In the genomic region with DNA sequence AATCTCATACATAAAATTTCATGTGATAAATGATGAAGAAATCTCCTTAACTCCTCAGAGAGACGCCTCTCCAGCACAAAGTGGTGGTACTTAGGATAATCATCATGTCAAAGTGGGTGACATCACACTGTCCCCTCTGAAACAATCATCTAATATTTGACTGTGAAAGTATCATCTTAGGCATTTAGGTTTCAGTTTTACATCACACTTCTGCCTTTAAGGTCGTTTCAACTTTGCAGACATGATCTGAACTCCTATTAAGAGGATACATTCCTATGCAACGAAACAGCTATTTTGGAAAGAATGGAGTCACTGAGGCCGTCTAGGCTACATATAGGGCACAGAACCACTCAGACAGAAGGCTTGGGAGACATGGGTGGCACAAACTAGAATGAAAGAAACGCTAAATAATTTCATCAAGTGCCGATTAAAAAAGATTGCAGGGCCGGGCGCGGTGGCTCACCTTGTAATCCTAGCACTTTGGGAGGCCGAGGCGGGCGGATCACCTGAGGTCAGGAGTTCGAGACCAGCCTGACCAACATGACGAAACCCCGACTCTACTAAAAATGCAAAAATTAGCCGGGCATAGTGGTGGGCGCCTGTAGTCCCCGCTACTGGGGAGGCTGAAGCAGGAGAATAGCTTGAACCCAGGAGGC, we compare ENCODE assay signal across 8 cellular contexts. TPM values are rescaled to one million over a fixed set of nuclear protein-coding genes. Genes with fewer than 3 reads are reported as not detected.
DNase-seq lines count a peak whose midpoint lies in the region; ATAC-seq and TF ChIP-seq lines count a peak whose summit lies in the region.

No MANE protein-coding gene starts in this region.

- no peaks in the 10 kb centered on the region for H3K27me3 Mint-ChIP-seq in activated T-helper 1 cell treated with anti-CD3 and anti-CD28 coated beads, Interleukin-12 subunit alpha, Interleukin-12 subunit beta, Interleukin-2, Interleukin-4 antibody, amounts not matched to agents 30 ng/mL and 10 ng/mL and 1 ng/mL, durations not matched to agents 14 hours and 24 hours and 36 hours (ENCODE audit: insufficient read depth)
- H3K27me3 Mint-ChIP-seq in naive B cell, result no peaks in the 10 kb centered on the region

- peaks cover 79% of the 10 kb centered on the region for H3K4me1 ChIP-seq in left ventricle myocardium inferior

- H3K36me3 Mint-ChIP-seq in activated T-helper 1 cell treated with anti-CD3 and anti-CD28 coated beads, Interleukin-12 subunit alpha, Interleukin-12 subunit beta, Interleukin-2, Interleukin-4 antibody, amounts not matched to agents 30 ng/mL and 10 ng/mL and 1 ng/mL, durations not matched to agents 14 hours and 24 hours and 36 hours (ENCODE audit: low read depth), result peaks cover 20% of the 10 kb centered on the region
- no peaks in the 10 kb centered on the region for H3K36me3 Mint-ChIP-seq in naive B cell

- peaks cover 2% of the 10 kb centered on the region for H3K9me3 Mint-ChIP-seq in activated T-helper 1 cell treated with anti-CD3 and anti-CD28 coated beads, Interleukin-12 subunit alpha, Interleukin-12 subunit beta, Interleukin-2, Interleukin-4 antibody, amounts not matched to agents 30 ng/mL and 10 ng/mL and 1 ng/mL, durations not matched to agents 14 hours and 24 hours and 36 hours
- H3K9me3 Mint-ChIP-seq in naive B cell, result no peaks in the 10 kb centered on the region

- H3K27ac ChIP-seq in left ventricle myocardium inferior (replicated peaks), result peak overlapping the region; percentile 84

- intact Hi-C loops in left ventricle myocardium inferior (cut with micrococcal nuclease) (no loop called here), Right ventricle myocardium inferior (cut with DNase I) (loop anchor here (5.0 kb wide), 1 partner anchor 53 kb away; no protein-coding TSS in a partner anchor)
- intact Hi-C loops in activated T-helper 1 cell treated with anti-CD3 and anti-CD28 coated beads, Interleukin-12 subunit alpha, Interleukin-12 subunit beta, Interleukin-2, Interleukin-4 antibody, amounts not matched to agents 30 ng/mL and 10 ng/mL and 1 ng/mL, durations not matched to agents 14 hours and 24 hours and 36 hours (cut with micrococcal nuclease), result loop anchor here (1.0 to 10.0 kb wide), 7 partner anchors 36 to 573 kb away; partner anchors contain the start of genes CCT6A, CHCHD2, MRPS17 and PSPH

- no peak for TF ChIP-seq CTCF in left ventricle myocardium inferior (IDR thresholded peaks at IDR 0.05; ENCODE audit: borderline replicate concordance)

- no peaks in the 10 kb centered on the region for H3K27me3 ChIP-seq in left ventricle myocardium inferior (ENCODE audit: low read depth)

- H3K4me3 Mint-ChIP-seq in activated T-helper 1 cell treated with anti-CD3 and anti-CD28 coated beads, Interleukin-12 subunit alpha, Interleukin-12 subunit beta, Interleukin-2, Interleukin-4 antibody, amounts not matched to agents 30 ng/mL and 10 ng/mL and 1 ng/mL, durations not matched to agents 14 hours and 24 hours and 36 hours, result peak overlapping the region; percentile 91
- H3K4me3 Mint-ChIP-seq in naive B cell, result peak overlapping the region; percentile 75 to 98 (median 84)

- DNase-seq in left ventricle myocardium inferior, result no peak
- DNase-seq in Right ventricle myocardium inferior (ENCODE audit: missing footprints), result no peak
- no peak for DNase-seq in activated T-helper 1 cell treated with anti-CD3 and anti-CD28 coated beads, Interleukin-12 subunit alpha, Interleukin-12 subunit beta, Interleukin-2, Interleukin-4 antibody, amounts not matched to agents 30 ng/mL and 10 ng/mL and 1 ng/mL, durations not matched to agents 14 hours and 24 hours and 36 hours (ENCODE audit: low spot score)
- peak; percentile 33 for DNase-seq in naive B cell
- DNase-seq in stimulated activated CD4-positive, alpha-beta T cell treated with anti-CD3 and anti-CD28 coated beads, Interleukin-2, amount 100 ng/mL, for 48 hours, result no peak
- no peak for DNase-seq in globus pallidus (ENCODE audit: low spot score)

- peak overlapping the region; percentile 87 for H3K27ac Mint-ChIP-seq in activated T-helper 1 cell treated with anti-CD3 and anti-CD28 coated beads, Interleukin-12 subunit alpha, Interleukin-12 subunit beta, Interleukin-2, Interleukin-4 antibody, amounts not matched to agents 30 ng/mL and 10 ng/mL and 1 ng/mL, durations not matched to agents 14 hours and 24 hours and 36 hours
- peak overlapping the region in 5 of 6 donors; percentile 41 to 93 (median 92) for H3K27ac Mint-ChIP-seq in naive B cell

- ATAC-seq in Right ventricle myocardium inferior, result no peak
- peak; percentile 31 for ATAC-seq in HG03095 (IDR thresholded peaks at IDR 0.05; ENCODE audit: unreplicated experiment)
- peak; percentile 11 to 18 for ATAC-seq in naive B cell (ENCODE audit: low read depth in 2 of 2)
- ATAC-seq in HG02840 (IDR thresholded peaks at IDR 0.05; ENCODE audit: low FRiP score, unreplicated experiment), result no peak

- peaks cover 80% of the 10 kb centered on the region for H3K4me1 Mint-ChIP-seq in activated T-helper 1 cell treated with anti-CD3 and anti-CD28 coated beads, Interleukin-12 subunit alpha, Interleukin-12 subunit beta, Interleukin-2, Interleukin-4 antibody, amounts not matched to agents 30 ng/mL and 10 ng/mL and 1 ng/mL, durations not matched to agents 14 hours and 24 hours and 36 hours (ENCODE audit: low read depth)
- peaks cover 63 to 78% (median 72%) of the 10 kb centered on the region in 3 donors for H3K4me1 Mint-ChIP-seq in naive B cell

- peak overlapping the region; percentile 78 for H3K4me3 ChIP-seq in left ventricle myocardium inferior

- no peaks in the 10 kb centered on the region for H3K9me3 ChIP-seq in left ventricle myocardium inferior (replicated peaks)

- no peaks in the 10 kb centered on the region for H3K36me3 ChIP-seq in left ventricle myocardium inferior

RNA-seq across cellular contexts. Expression of gene VOPP1, which starts 2.0 kb away (rescaled TPM):
- 23.7 TPM for total RNA-seq in left ventricle myocardium inferior
- 23.1 TPM for total RNA-seq in Right ventricle myocardium inferior
- total RNA-seq in activated T-helper 1 cell treated with anti-CD3 and anti-CD28 coated beads, Interleukin-12 subunit alpha, Interleukin-12 subunit beta, Interleukin-2, Interleukin-4 antibody, amounts not matched to agents 30 ng/mL and 10 ng/mL and 1 ng/mL, durations not matched to agents 14 hours and 24 hours and 36 hours, result 96.3 and 102 TPM in 2 replicates
- polyA plus RNA-seq in naive B cell (ENCODE audit: low read depth in 6 of 6), result 10 to 100 TPM; 27.5 to 78.6 (median 34.2) TPM

Comparison
In these comparisons a context has a peak if more than half of its experiments do, and no peak if none do; other contexts are left out.
1. ATAC-seq: peak in HG03095 (single experiment) and naive B cell (2 of 2); none in Right ventricle myocardium inferior (single experiment) and HG02840 (single experiment).